23 cellular contexts compared by ENCODE assay signal in genomic region chr3:31571325-31571724, GRCh38.
"Had no signal": no experiment of that assay in that cellular context is flagged by ENCODE, and none has a peak within 500 bp of the region (broad histone marks: within the 10 kb centered on the region; RNA-seq: fewer than 3 reads in every experiment).

No MANE protein-coding gene starts in this region.

- ATAC-seq: gastroesophageal sphincter; naive thymus-derived CD8-positive, alpha-beta T cell; T-helper 17 cell; upper lobe of right lung had no signal

- H3K36me3 Mint-ChIP-seq: naive thymus-derived CD8-positive, alpha-beta T cell had no signal

- H3K4me3 ChIP-seq: coronary artery, esophagus squamous epithelium, gastroesophageal sphincter, left ventricle myocardium inferior, neural progenitor cell, thyroid gland, upper lobe of right lung had no signal

- H3K4me1 Mint-ChIP-seq: neural progenitor cell had no signal

- H3K27me3 Mint-ChIP-seq: activated CD4-positive, alpha-beta memory T cell treated with anti-CD3 and anti-CD28 coated beads, Interleukin-2, amount 10 ng/mL, durations not matched to agents 7 days and 5 days; activated CD4-positive, alpha-beta T cell treated with anti-CD3 and anti-CD28 coated beads, Interleukin-2, amount 10 ng/mL, durations not matched to agents 24 days and 14 days; activated naive CD8-positive, alpha-beta T cell treated with anti-CD3 and anti-CD28 coated beads, Interleukin-2, amount 10 ng/mL, durations not matched to agents 7 days and 5 days; naive thymus-derived CD8-positive, alpha-beta T cell; progenitor cell of endocrine pancreas; T-helper 17 cell had no signal

- H3K27ac ChIP-seq: coronary artery, esophagus squamous epithelium, gastroesophageal sphincter, left ventricle myocardium inferior, neural progenitor cell, thyroid gland, upper lobe of right lung had no signal

- H3K27me3 ChIP-seq: esophagus squamous epithelium, gastroesophageal sphincter, neural progenitor cell, thyroid gland, upper lobe of right lung had no signal

- H3K9me3 ChIP-seq: esophagus squamous epithelium, gastroesophageal sphincter, left ventricle myocardium inferior, thyroid gland, upper lobe of right lung had no signal

- H3K9me3 Mint-ChIP-seq: activated CD4-positive, alpha-beta memory T cell treated with anti-CD3 and anti-CD28 coated beads, Interleukin-2, amount 10 ng/mL, durations not matched to agents 7 days and 5 days; activated CD4-positive, alpha-beta T cell treated with anti-CD3 and anti-CD28 coated beads, Interleukin-2, amount 10 ng/mL, durations not matched to agents 24 days and 14 days; activated naive CD8-positive, alpha-beta T cell treated with anti-CD3 and anti-CD28 coated beads, Interleukin-2, amount 10 ng/mL, durations not matched to agents 7 days and 5 days; endodermal cell; naive thymus-derived CD8-positive, alpha-beta T cell had no signal

- H3K4me3 Mint-ChIP-seq: activated CD4-positive, alpha-beta memory T cell treated with anti-CD3 and anti-CD28 coated beads, Interleukin-2, amount 10 ng/mL, durations not matched to agents 7 days and 5 days; activated CD4-positive, alpha-beta T cell treated with anti-CD3 and anti-CD28 coated beads, Interleukin-2, amount 10 ng/mL, durations not matched to agents 24 days and 14 days; activated naive CD8-positive, alpha-beta T cell treated with anti-CD3 and anti-CD28 coated beads, Interleukin-2, amount 10 ng/mL, durations not matched to agents 7 days and 5 days; endodermal cell; neural progenitor cell; T-helper 17 cell had no signal

- H3K27ac Mint-ChIP-seq: activated CD4-positive, alpha-beta memory T cell treated with anti-CD3 and anti-CD28 coated beads, Interleukin-2, amount 10 ng/mL, durations not matched to agents 7 days and 5 days; activated CD4-positive, alpha-beta T cell treated with anti-CD3 and anti-CD28 coated beads, Interleukin-2, amount 10 ng/mL, durations not matched to agents 24 days and 14 days; activated naive CD8-positive, alpha-beta T cell treated with anti-CD3 and anti-CD28 coated beads, Interleukin-2, amount 10 ng/mL, durations not matched to agents 7 days and 5 days; neural progenitor cell; progenitor cell of endocrine pancreas had no signal

- DNase-seq: activated CD4-positive, alpha-beta memory T cell treated with anti-CD3 and anti-CD28 coated beads, Interleukin-2, amount 10 ng/mL, durations not matched to agents 7 days and 5 days; activated CD4-positive, alpha-beta T cell treated with anti-CD3 and anti-CD28 coated beads, Interleukin-2, amount 10 ng/mL, durations not matched to agents 24 days and 14 days; activated CD4-positive, CD25-positive, alpha-beta regulatory T cell; activated naive CD8-positive, alpha-beta T cell treated with anti-CD3 and anti-CD28 coated beads, Interleukin-2, amount 10 ng/mL, durations not matched to agents 7 days and 5 days; amygdala; cerebellar nuclear complex; endodermal cell; esophagus squamous epithelium; head of caudate nucleus; hypothalamus; left ventricle myocardium inferior; naive thymus-derived CD8-positive, alpha-beta T cell; retina; stimulated activated CD4-positive, alpha-beta T cell treated with anti-CD3 and anti-CD28 coated beads, Interleukin-4, amount 100 ng/mL, for 1 hour; stimulated activated naive CD4-positive, alpha-beta T cell treated with Interleukin-2 at 50 U/mL for 16 hours; substantia nigra; T-helper 17 cell; thyroid gland; upper lobe of right lung had no signal
